13 cellular contexts compared by ENCODE assay signal in genomic region chr5:132480546-132481242, GRCh38. TPM values are rescaled to one million over a fixed set of nuclear protein-coding genes. Genes with fewer than 3 reads are reported as not detected.
DNase-seq lines count a peak whose midpoint lies in the region; ATAC-seq, FAIRE-seq and TF ChIP-seq lines count a peak whose summit lies in the region.
"Had no signal": no experiment of that assay in that cellular context is flagged by ENCODE, and none has a peak within 500 bp of the region (broad histone marks: within the 10 kb centered on the region; RNA-seq: fewer than 3 reads in every experiment).

No MANE protein-coding gene starts in this region.

- TF ChIP-seq POLR2A in GM12878 (IDR thresholded peaks at IDR 0.05; ENCODE audit: low read depth, low read length) = peak; percentile 52

- peaks cover 43% of the 10 kb centered on the region for H3K36me3 Mint-ChIP-seq in activated CD4-positive, alpha-beta T cell treated with anti-CD3 and anti-CD28 coated beads, Interleukin-2, amount 10 ng/mL, durations not matched to agents 24 days and 14 days (ENCODE audit: low read depth)
- H3K36me3 Mint-ChIP-seq in T-cell = peaks cover 34% of the 10 kb centered on the region

- POLR2A ChIA-PET in T-cell (lab: Charles Lee) (interaction anchor here (0.6 to 6.4 kb wide), 22 partner anchors 9 to 91 kb away, joined by 3 to 133 read pairs (median 9); partner anchors contain the start of gene IRF1 (in 2 of the 2)), GM12878 (lab: Charles Lee) (interaction anchor here (0.7 to 24.5 kb wide), 13 partner anchors 9 to 91 kb away, joined by 3 to 389 read pairs (median 5); partner anchors contain the start of gene IRF1)

- H3K9me3 ChIP-seq in GM12878 (replicated peaks; ENCODE audit: control insufficient read depth, insufficient read depth, low read length) = no peaks in the 10 kb centered on the region
- H3K9me3 ChIP-seq: A549, thyroid gland had no signal

- peak overlapping the region; percentile 84 for H3K27ac Mint-ChIP-seq in activated CD4-positive, alpha-beta T cell treated with anti-CD3 and anti-CD28 coated beads, Interleukin-2, amount 10 ng/mL, durations not matched to agents 24 days and 14 days
- H3K27ac Mint-ChIP-seq in T-cell = peak overlapping the region; percentile 83 to 87
- H3K27ac Mint-ChIP-seq: WTC11 had no signal

- H3K4me3 ChIP-seq in GM12878 = no peak overlapping the region
- H3K4me3 ChIP-seq: A549, thyroid gland had no signal

- RAD21 ChIA-PET in GM12878 (lab: Charles Lee; ENCODE audit: unreplicated experiment) = interaction anchor here (0.7 to 27.2 kb wide), 11 partner anchors 9 to 65 kb away, joined by 3 to 453 read pairs (median 15); partner anchors contain the start of gene IRF1

- no peaks in the 10 kb centered on the region for H3K9me3 Mint-ChIP-seq in activated CD4-positive, alpha-beta T cell treated with anti-CD3 and anti-CD28 coated beads, Interleukin-2, amount 10 ng/mL, durations not matched to agents 24 days and 14 days
- H3K9me3 Mint-ChIP-seq in T-cell = no peaks in the 10 kb centered on the region
- H3K9me3 Mint-ChIP-seq: WTC11 had no signal

- BruUV-seq in GM12878 (replicated peaks; lab: Mats Ljungman, UMichigan) = no TSS peak

- no peak overlapping the region for H3K4me3 Mint-ChIP-seq in activated CD4-positive, alpha-beta T cell treated with anti-CD3 and anti-CD28 coated beads, Interleukin-2, amount 10 ng/mL, durations not matched to agents 24 days and 14 days
- H3K4me3 Mint-ChIP-seq in T-cell = peak overlapping the region in 1 of 3 donors; percentile 11
- H3K4me3 Mint-ChIP-seq: WTC11 had no signal

- SMC1A ChIA-PET in GM12878 (lab: Charles Lee; ENCODE audit: uncharacterized antibody, unreplicated experiment) = interaction anchor here (0.5 to 5.7 kb wide), 8 partner anchors 9 to 300 kb away, joined by 3 to 63 read pairs (median 24); partner anchors contain the start of gene IRF1

- ATAC-seq in T-cell (replicated peaks in 1 of 4) = peak in 1 of 4 experiments; percentile 1
- peak; percentile 3 for ATAC-seq in GM12878
- peak; percentile 2 for ATAC-seq in stimulated activated naive CD8-positive, alpha-beta T cell treated with anti-CD3 and anti-CD28 coated beads, Interleukin-15, Interleukin-2, amounts not matched to agents 100 U/mL and 50 U/mL, for 24 hours
- no peak for ATAC-seq in HG03442 (IDR thresholded peaks at IDR 0.05; ENCODE audit: unreplicated experiment)
- ATAC-seq: WTC11 had no signal

- peak; percentile 72 for DNase-seq in activated CD4-positive, alpha-beta T cell treated with anti-CD3 and anti-CD28 coated beads, Interleukin-2, amount 10 ng/mL, durations not matched to agents 24 days and 14 days
- DNase-seq in activated CD4-positive, alpha-beta T cell treated with anti-CD3 and anti-CD28 coated beads, Interleukin-2, amount 50 U/mL, for 4 hours = no peak
- peak in 3 of 34 experiments; percentile 13 to 37 (median 29) for DNase-seq in T-cell
- DNase-seq in GM12878 (ENCODE audit: low read depth, low spot score) = no peak
- no peak for DNase-seq in stimulated activated naive CD8-positive, alpha-beta T cell treated with anti-CD3 and anti-CD28 coated beads, Interleukin-15, Interleukin-2, amounts not matched to agents 100 U/mL and 50 U/mL, for 24 hours
- no peak for DNase-seq in ureter (ENCODE audit: low spot score)
- no peak for DNase-seq in MV-4-11 (lab: John Stamatoyannopoulos, UW)
- DNase-seq: NCI-H526, SHP77 had no signal

- peaks cover 61% of the 10 kb centered on the region for H3K4me1 Mint-ChIP-seq in activated CD4-positive, alpha-beta T cell treated with anti-CD3 and anti-CD28 coated beads, Interleukin-2, amount 10 ng/mL, durations not matched to agents 24 days and 14 days
- peaks cover 82 to 87% (median 85%) of the 10 kb centered on the region in 3 donors for H3K4me1 Mint-ChIP-seq in T-cell
- H3K4me1 Mint-ChIP-seq: WTC11 had no signal

- 78% methylated on average over 8 of the region's 8 CpGs for WGBS in GM12878 (ENCODE audit: insufficient coverage, insufficient replicate concordance, low lambda C conversion rate, missing lambda C conversion rate)

- TF ChIP-seq CTCF in GM12878 (IDR thresholded peaks at IDR 0.05 in 2 of 3, conservative IDR thresholded peaks at IDR 0.05 in 1 of 3; ENCODE audit: control insufficient read depth in 2 of 3, extremely low read depth in 1 of 3, insufficient read depth in 1 of 3, low read depth in 3 of 3, low read length in 3 of 3) = no peak

- intact Hi-C loops in activated CD4-positive, alpha-beta T cell treated with anti-CD3 and anti-CD28 coated beads, Interleukin-2, amount 10 ng/mL, durations not matched to agents 24 days and 14 days (cut with micrococcal nuclease) = no loop called here
- intact Hi-C loops in GM12878 (cut with micrococcal nuclease; ENCODE audit: unreplicated experiment) = no loop called here

- no peak overlapping the region for H2AFZ ChIP-seq in GM12878 (ENCODE audit: control insufficient read depth, low read depth, low read length)

- no peak overlapping the region for H3K9ac ChIP-seq in GM12878 (ENCODE audit: control insufficient read depth, insufficient read depth, low read length)

- no peak overlapping the region for H3K4me2 ChIP-seq in GM12878 (ENCODE audit: control insufficient read depth, insufficient read depth)
- H3K4me2 ChIP-seq: A549 had no signal

- CTCF ChIA-PET in T-cell (lab: Charles Lee) = interaction anchor here (0.6 to 2.6 kb wide), 10 partner anchors 10 to 568 kb away, joined by 3 to 9 read pairs (median 3); no protein-coding TSS in a partner anchor
- CTCF ChIA-PET in GM12878 (lab: Yijun Ruan, JAX) = interaction anchor here (0.7 to 5.7 kb wide), 12 partner anchors 8 to 187 kb away, joined by 3 to 40 read pairs (median 8); partner anchors contain the start of gene IRF1

- H3K27ac ChIP-seq in GM12878 (ENCODE audit: control insufficient read depth, insufficient read depth) = no peak overlapping the region; the same call in 1 of the 2 replicates
- H3K27ac ChIP-seq: A549, thyroid gland had no signal

- FAIRE-seq in GM12878 (lab: Jason Lieb, UNC) = no peak
- FAIRE-seq: A549 had no signal

- H4K20me1 ChIP-seq in GM12878 (ENCODE audit: control insufficient read depth, insufficient read depth) = peaks cover 10% of the 10 kb centered on the region

- peaks cover 16% of the 10 kb centered on the region for H3K79me2 ChIP-seq in GM12878 (ENCODE audit: control insufficient read depth, insufficient read depth, low read length)

- TF ChIP-seq RAD21 in GM12878 (IDR thresholded peaks at IDR 0.05; ENCODE audit: insufficient read depth, low read depth, low read length) = no peak

- H3K4me1 ChIP-seq in GM12878 (ENCODE audit: control insufficient read depth, insufficient read depth, low read length) = peaks cover 34% of the 10 kb centered on the region

- H3K27me3 ChIP-seq in GM12878 (replicated peaks in 1 of 2; ENCODE audit: control insufficient read depth in 2 of 2, insufficient read depth in 2 of 2, low read length in 1 of 2) = no peaks in the 10 kb centered on the region
- H3K27me3 ChIP-seq: thyroid gland had no signal

- peaks cover 22 to 23% of the 10 kb centered on the region in 2 experiments for H3K36me3 ChIP-seq in GM12878 (ENCODE audit: control insufficient read depth in 2 of 2, insufficient read depth in 2 of 2, low read length in 1 of 2)

- TF ChIP-seq EP300 in GM12878 (IDR thresholded peaks at IDR 0.05; ENCODE audit: borderline replicate concordance in 1 of 2, control insufficient read depth in 1 of 2, low read depth in 2 of 2, low read length in 2 of 2) = no peak

- in situ Hi-C loops in GM12878 (cut with MboI) = no loop called here

- H3K27me3 Mint-ChIP-seq in activated CD4-positive, alpha-beta T cell treated with anti-CD3 and anti-CD28 coated beads, Interleukin-2, amount 10 ng/mL, durations not matched to agents 24 days and 14 days = no peaks in the 10 kb centered on the region
- H3K27me3 Mint-ChIP-seq in T-cell = no peaks in the 10 kb centered on the region

TF ChIP-seq in GM12878, 131 proteins besides CTCF, POLR2A, EP300 and RAD21 (continues in another document):
- no peak for TF ChIP-seq HDGF (IDR thresholded peaks at IDR 0.05)
- peak; percentile 35 for TF ChIP-seq HDAC6 (IDR thresholded peaks at IDR 0.05; ENCODE audit: unreplicated experiment)
- no peak for TF ChIP-seq BRCA1 (IDR thresholded peaks at IDR 0.05; ENCODE audit: low read depth, low read length)
- no peak; the same call in 1 of the 2 replicates for TF ChIP-seq MTA3 (IDR thresholded peaks at IDR 0.05; ENCODE audit: borderline replicate concordance, low read length)
- TF ChIP-seq KLF5 (IDR thresholded peaks at IDR 0.05; ENCODE audit: partially characterized antibody) = no peak
- no peak for TF ChIP-seq ZNF274 (IDR thresholded peaks at IDR 0.05; ENCODE audit: insufficient read depth, insufficient read length)
- TF ChIP-seq STAT1 (conservative IDR thresholded peaks at IDR 0.05) = no peak
- TF ChIP-seq MEF2A (IDR thresholded peaks at IDR 0.05; ENCODE audit: insufficient read depth, low read depth, low read length) = no peak
- 0 out of 2 replicates have a peak, but pooled peaks have one; percentile 49 for TF ChIP-seq SMAD5 (IDR thresholded peaks at IDR 0.05; ENCODE audit: low read depth)

RNA-seq across cellular contexts. Expression of gene IRF1, which starts 9.9 kb away (rescaled TPM):
- 167 and 181 TPM in 2 replicates for total RNA-seq in activated CD4-positive, alpha-beta T cell treated with anti-CD3 and anti-CD28 coated beads, Interleukin-2, amount 10 ng/mL, durations not matched to agents 24 days and 14 days
- total RNA-seq in T-cell (100 to 1,000 TPM; 167 to 859 (median 252) TPM), GM12878 (2014; rRNA removed) (29.9 and 30.5 TPM in 2 replicates), GM12878 (2014; rRNA removed; fragmentation: Illumina TruSeq; extraction: Trizol) (41.9 and 45.3 TPM in 2 replicates), GM12878 (2021) (68.0 and 74.1 TPM in 2 replicates), ureter (40.8 TPM)
- 216 and 219 TPM in 2 replicates for total RNA-seq in GM12878 (2013; cell fraction: nucleolus; rRNA removed)
- 19.0 TPM for polyA plus RNA-seq in GM12878 (2011; ENCODE audit: low read depth)
- polyA plus RNA-seq in GM12878 (2011; rRNA removed) (37.5 and 50.7 TPM in 2 replicates), GM12878 (2014; fragmentation: Illumina TruSeq; extraction: Trizol) (45.9 and 48.6 TPM in 2 replicates), GM12878 (2014; fragmentation: Nextera tagmentation; extraction: Ambion mirVana) (10 to 100 TPM in 1 of 2 experiments, 1 to 10 TPM in 1; 6.9 to 14.0 TPM), GM12878 (2014; rRNA removed) (55.9 and 56.1 TPM in 2 replicates), GM12878 (2016; fragmentation: Nextera tagmentation; extraction: Ambion mirVana) (10 to 100 TPM; 62.1 to 65.0 TPM)
- 60.7 and 77.3 TPM in 2 replicates for polyA plus RNA-seq in GM12878 (2011; cell fraction: cytosol; rRNA removed)
- 156 and 160 TPM in 2 replicates for polyA plus RNA-seq in GM12878 (2011; cell fraction: nucleus; rRNA removed)
- 32.8 and 47.6 TPM in 2 replicates for polyA plus RNA-seq in GM12878 (2012)
- polyA minus RNA-seq in GM12878 (2011; rRNA and poly(A)+ RNA removed) = 171 and 202 TPM in 2 replicates
- 47.0 and 51.0 TPM in 2 replicates for polyA minus RNA-seq in GM12878 (2011; cell fraction: cytosol; rRNA and poly(A)+ RNA removed)
- 234 and 331 TPM in 2 replicates for polyA minus RNA-seq in GM12878 (2011; cell fraction: nucleus; rRNA and poly(A)+ RNA removed)
